Comparison of ENCODE assay signal across 22 cellular contexts in genomic region chr6:25249133-25249532, GRCh38.
"Had no signal": no experiment of that assay in that cellular context is flagged by ENCODE, and none has a peak within 500 bp of the region (broad histone marks: within the 10 kb centered on the region; RNA-seq: fewer than 3 reads in every experiment).

No MANE protein-coding gene starts in this region.

- H3K27ac Mint-ChIP-seq: activated CD4-positive, alpha-beta T cell treated with anti-CD3 and anti-CD28 coated beads for 36 hours; activated CD8-positive, alpha-beta T cell treated with anti-CD3 and anti-CD28 coated beads for 36 hours; activated naive CD4-positive, alpha-beta T cell treated with anti-CD3 and anti-CD28 coated beads, Interleukin-2, amount 10 ng/mL, durations not matched to agents 7 days and 5 days; activated naive CD8-positive, alpha-beta T cell treated with anti-CD3 and anti-CD28 coated beads for 36 hours; activated T-cell treated with anti-CD3 and anti-CD28 coated beads, Interleukin-2, amount 50 U/mL, for 72 hours; activated T-helper 2 cell treated with anti-CD3 and anti-CD28 coated beads, Interferon-gamma antibody, Interleukin-2, Interleukin-4, amounts not matched to agents 10 μg/mL and 5 μg/mL and 100 μg/mL, durations not matched to agents 14 hours and 24 hours and 36 hours; T-cell had no signal

- H3K36me3 Mint-ChIP-seq: activated naive CD4-positive, alpha-beta T cell treated with anti-CD3 and anti-CD28 coated beads, Interleukin-2, amount 10 ng/mL, durations not matched to agents 7 days and 5 days; activated naive CD8-positive, alpha-beta T cell treated with anti-CD3 and anti-CD28 coated beads for 36 hours; T-cell had no signal

- H3K27ac ChIP-seq: breast epithelium, Peyer's patch, VCaP had no signal

- ATAC-seq: activated CD4-positive, alpha-beta T cell treated with anti-CD3 and anti-CD28 coated beads for 36 hours; activated CD8-positive, alpha-beta T cell treated with anti-CD3 and anti-CD28 coated beads for 36 hours; activated T-cell treated with anti-CD3 and anti-CD28 coated beads, Interleukin-2, amount 50 U/mL, for 72 hours; T-cell had no signal

- H3K27me3 ChIP-seq: breast epithelium, Peyer's patch had no signal

- H3K9me3 ChIP-seq: breast epithelium, Peyer's patch had no signal

- H3K27me3 Mint-ChIP-seq: activated naive CD4-positive, alpha-beta T cell treated with anti-CD3 and anti-CD28 coated beads, Interleukin-2, amount 10 ng/mL, durations not matched to agents 7 days and 5 days had no signal

- H3K36me3 ChIP-seq: breast epithelium, Peyer's patch had no signal

- H3K9me3 Mint-ChIP-seq: activated CD8-positive, alpha-beta T cell treated with anti-CD3 and anti-CD28 coated beads for 36 hours; activated naive CD4-positive, alpha-beta T cell treated with anti-CD3 and anti-CD28 coated beads, Interleukin-2, amount 10 ng/mL, durations not matched to agents 7 days and 5 days; activated naive CD8-positive, alpha-beta T cell treated with anti-CD3 and anti-CD28 coated beads for 36 hours; activated T-cell treated with anti-CD3 and anti-CD28 coated beads, Interleukin-2, amount 50 U/mL, for 72 hours; activated T-helper 2 cell treated with anti-CD3 and anti-CD28 coated beads, Interferon-gamma antibody, Interleukin-2, Interleukin-4, amounts not matched to agents 10 μg/mL and 5 μg/mL and 100 μg/mL, durations not matched to agents 14 hours and 24 hours and 36 hours; T-cell had no signal

- H3K4me3 Mint-ChIP-seq: activated CD4-positive, alpha-beta T cell treated with anti-CD3 and anti-CD28 coated beads for 36 hours; activated CD8-positive, alpha-beta T cell treated with anti-CD3 and anti-CD28 coated beads for 36 hours; activated naive CD4-positive, alpha-beta T cell treated with anti-CD3 and anti-CD28 coated beads, Interleukin-2, amount 10 ng/mL, durations not matched to agents 7 days and 5 days; activated naive CD8-positive, alpha-beta T cell treated with anti-CD3 and anti-CD28 coated beads for 36 hours; activated T-cell treated with anti-CD3 and anti-CD28 coated beads, Interleukin-2, amount 50 U/mL, for 72 hours; T-cell had no signal

- DNase-seq: activated CD4-positive, alpha-beta T cell treated with anti-CD3 and anti-CD28 coated beads for 36 hours; activated CD8-positive, alpha-beta memory T cell treated with anti-CD3 and anti-CD28 coated beads, Interleukin-2, amount 50 U/mL, for 4 hours; activated CD8-positive, alpha-beta T cell treated with anti-CD3 and anti-CD28 coated beads for 36 hours; activated gamma-delta T cell treated with Interleukin-2 at 50 U/mL for 16 hours; activated naive CD4-positive, alpha-beta T cell treated with anti-CD3 and anti-CD28 coated beads, Interleukin-2, amount 10 ng/mL, durations not matched to agents 7 days and 5 days; activated naive CD8-positive, alpha-beta T cell treated with anti-CD3 and anti-CD28 coated beads for 36 hours; activated T-cell treated with anti-CD3 and anti-CD28 coated beads, Interleukin-2, amount 50 U/mL, for 72 hours; caudate nucleus; NCI-H1048; NCI-H146; NCI-H187 treated with DMSO at 0.1 percent for 48 hours; NCI-H2081 treated with DMSO at 0.1 percent for 48 hours; NCI-H446; NCI-H524; Peyer's patch; SHP77; T-cell; T-helper 2 cell; T1000 had no signal

- H3K4me3 ChIP-seq: breast epithelium, Peyer's patch had no signal

- H3K4me1 ChIP-seq: breast epithelium, Peyer's patch had no signal

- H3K4me1 Mint-ChIP-seq: T-cell had no signal
